ENCODE assay signal across 15 cellular contexts in genomic region chr1:161070737-161071136, GRCh38. TPM values are rescaled to one million over a fixed set of nuclear protein-coding genes. Genes with fewer than 3 reads are reported as not detected.
A peak's percentile ranks its signal among the peaks of the same experiment; 100 is the strongest.
DNase-seq lines count a peak whose midpoint lies in the region; ATAC-seq and TF ChIP-seq lines count a peak whose summit lies in the region.
"Had no signal": no experiment of that assay in that cellular context is flagged by ENCODE, and none has a peak within 500 bp of the region (broad histone marks: within the 10 kb centered on the region; RNA-seq: fewer than 3 reads in every experiment).

No MANE protein-coding gene starts in this region.

- no peak for ATAC-seq in RWPE2 (ENCODE audit: low read depth)
- ATAC-seq in stimulated activated effector memory CD8-positive, alpha-beta T cell treated with anti-CD3 and anti-CD28 coated beads, Interleukin-12 subunit alpha, Interleukin-12 subunit beta, amount 100 ng/mL, for 72 hours: no peak

- H3K4me3 Mint-ChIP-seq in activated naive CD4-positive, alpha-beta T cell treated with anti-CD3 and anti-CD28 coated beads for 36 hours: no peak overlapping the region
- H3K4me3 Mint-ChIP-seq in dendritic cell treated with granulocyte-macrophage colony-stimulating factor and Interleukin-4, amounts not matched to agents 40 ng/mL and 50 ng/mL, for 4 days: no peak overlapping the region
- peak overlapping the region; percentile 82 for H3K4me3 Mint-ChIP-seq in stimulated activated effector memory CD8-positive, alpha-beta T cell treated with anti-CD3 and anti-CD28 coated beads, Interleukin-12 subunit alpha, Interleukin-12 subunit beta, amount 100 ng/mL, for 72 hours

- H3K4me1 ChIP-seq in RWPE2 (ENCODE audit: insufficient read depth, poor library complexity, severe bottlenecking): peaks cover 18% of the 10 kb centered on the region
- H3K4me1 ChIP-seq: parathyroid adenoma had no signal

- no peaks in the 10 kb centered on the region for H3K27me3 ChIP-seq in RWPE2 (ENCODE audit: insufficient read depth, poor library complexity, severe bottlenecking)
- H3K27me3 ChIP-seq: cardiac muscle cell had no signal

- peaks cover 14% of the 10 kb centered on the region for H3K36me3 Mint-ChIP-seq in activated naive CD4-positive, alpha-beta T cell treated with anti-CD3 and anti-CD28 coated beads for 36 hours (ENCODE audit: low read depth)
- H3K36me3 Mint-ChIP-seq in dendritic cell treated with granulocyte-macrophage colony-stimulating factor and Interleukin-4, amounts not matched to agents 40 ng/mL and 50 ng/mL, for 4 days (ENCODE audit: low read depth): peaks cover 29% of the 10 kb centered on the region
- peaks cover 45% of the 10 kb centered on the region for H3K36me3 Mint-ChIP-seq in stimulated activated effector memory CD8-positive, alpha-beta T cell treated with anti-CD3 and anti-CD28 coated beads, Interleukin-12 subunit alpha, Interleukin-12 subunit beta, amount 100 ng/mL, for 72 hours

- DNase-seq in activated naive CD4-positive, alpha-beta T cell treated with anti-CD3 and anti-CD28 coated beads for 36 hours: no peak
- DNase-seq in activated naive CD4-positive, alpha-beta T cell treated with anti-CD3 and anti-CD28 coated beads, Interleukin-2, amount 50 U/mL, for 16 hours: no peak
- DNase-seq in RWPE2 (ENCODE audit: low spot score) (no peak), putamen (ENCODE audit: low spot score) (no peak), NCI-H2081 treated with DMSO at 0.1 percent for 48 hours (lab: John Stamatoyannopoulos, UW) (no peak), SK-N-DZ (ENCODE audit: low spot score) (no peak)
- no peak for DNase-seq in stimulated activated effector memory CD8-positive, alpha-beta T cell treated with anti-CD3 and anti-CD28 coated beads, Interleukin-12 subunit alpha, Interleukin-12 subunit beta, amount 100 ng/mL, for 72 hours (ENCODE audit: low spot score in 2 of 2)
- DNase-seq: effector memory CD4-positive, alpha-beta T cell; hypothalamus; MV-4-11; SHP77 treated with DMSO at 0.1 percent for 48 hours; stimulated activated CD4-positive, alpha-beta T cell treated with anti-CD3 and anti-CD28 coated beads, Interleukin-12 subunit alpha, Interleukin-12 subunit beta, amount 100 ng/mL, for 4 hours had no signal

- no peak for TF ChIP-seq CTCF in RWPE2 (IDR thresholded peaks at IDR 0.05; ENCODE audit: poor library complexity, severe bottlenecking)

- no peak overlapping the region for H3K4me3 ChIP-seq in RWPE2 (ENCODE audit: severe bottlenecking)
- H3K4me3 ChIP-seq: cardiac muscle cell had no signal

- intact Hi-C loops in activated naive CD4-positive, alpha-beta T cell treated with anti-CD3 and anti-CD28 coated beads for 36 hours (cut with micrococcal nuclease): loop anchor here (1.0 kb wide), 3 partner anchors 22 to 83 kb away; partner anchors contain the start of gene UFC1
- intact Hi-C loops in dendritic cell treated with granulocyte-macrophage colony-stimulating factor and Interleukin-4, amounts not matched to agents 40 ng/mL and 50 ng/mL, for 4 days (cut with micrococcal nuclease): loop anchor here (1.0 kb wide), 1 partner anchor 69 kb away; no protein-coding TSS in a partner anchor

- CTCF ChIA-PET in activated naive CD4-positive, alpha-beta T cell treated with anti-CD3 and anti-CD28 coated beads for 36 hours (lab: Charles Lee): interaction anchor here (0.6 to 8.9 kb wide), 17 partner anchors 8 to 312 kb away, joined by 3 to 221 read pairs (median 7); partner anchors contain the start of genes KLHDC9, NIT1, PFDN2 and USF1

- H3K27ac ChIP-seq in RWPE2 (ENCODE audit: poor library complexity, severe bottlenecking): peak overlapping the region; percentile 20
- H3K27ac ChIP-seq: cardiac muscle cell, parathyroid adenoma had no signal

- peak overlapping the region; percentile 97 for H3K27ac Mint-ChIP-seq in activated naive CD4-positive, alpha-beta T cell treated with anti-CD3 and anti-CD28 coated beads for 36 hours
- H3K27ac Mint-ChIP-seq in dendritic cell treated with granulocyte-macrophage colony-stimulating factor and Interleukin-4, amounts not matched to agents 40 ng/mL and 50 ng/mL, for 4 days: peak overlapping the region; percentile 99
- peak overlapping the region; percentile 95 for H3K27ac Mint-ChIP-seq in stimulated activated effector memory CD8-positive, alpha-beta T cell treated with anti-CD3 and anti-CD28 coated beads, Interleukin-12 subunit alpha, Interleukin-12 subunit beta, amount 100 ng/mL, for 72 hours

- H3K36me3 ChIP-seq in RWPE2 (ENCODE audit: low read depth): no peaks in the 10 kb centered on the region
- H3K36me3 ChIP-seq: cardiac muscle cell had no signal

- H3K4me1 Mint-ChIP-seq in activated naive CD4-positive, alpha-beta T cell treated with anti-CD3 and anti-CD28 coated beads for 36 hours (ENCODE audit: low read depth): peaks cover 39% of the 10 kb centered on the region
- peaks cover 61% of the 10 kb centered on the region for H3K4me1 Mint-ChIP-seq in dendritic cell treated with granulocyte-macrophage colony-stimulating factor and Interleukin-4, amounts not matched to agents 40 ng/mL and 50 ng/mL, for 4 days (ENCODE audit: low read depth)
- H3K4me1 Mint-ChIP-seq in stimulated activated effector memory CD8-positive, alpha-beta T cell treated with anti-CD3 and anti-CD28 coated beads, Interleukin-12 subunit alpha, Interleukin-12 subunit beta, amount 100 ng/mL, for 72 hours: peaks cover 75% of the 10 kb centered on the region

- H3K9me3 Mint-ChIP-seq in activated naive CD4-positive, alpha-beta T cell treated with anti-CD3 and anti-CD28 coated beads for 36 hours: peaks cover 1% of the 10 kb centered on the region
- H3K9me3 Mint-ChIP-seq in dendritic cell treated with granulocyte-macrophage colony-stimulating factor and Interleukin-4, amounts not matched to agents 40 ng/mL and 50 ng/mL, for 4 days: no peaks in the 10 kb centered on the region
- H3K9me3 Mint-ChIP-seq in stimulated activated effector memory CD8-positive, alpha-beta T cell treated with anti-CD3 and anti-CD28 coated beads, Interleukin-12 subunit alpha, Interleukin-12 subunit beta, amount 100 ng/mL, for 72 hours: no peaks in the 10 kb centered on the region

- no peaks in the 10 kb centered on the region for H3K27me3 Mint-ChIP-seq in activated naive CD4-positive, alpha-beta T cell treated with anti-CD3 and anti-CD28 coated beads for 36 hours (ENCODE audit: low read depth)
- no peaks in the 10 kb centered on the region for H3K27me3 Mint-ChIP-seq in dendritic cell treated with granulocyte-macrophage colony-stimulating factor and Interleukin-4, amounts not matched to agents 40 ng/mL and 50 ng/mL, for 4 days

- H3K9me3 ChIP-seq in RWPE2 (ENCODE audit: severe bottlenecking): no peaks in the 10 kb centered on the region

RNA-seq across cellular contexts. Expression of gene ARHGAP30, which starts 1.0 kb away (rescaled TPM):
- total RNA-seq in activated naive CD4-positive, alpha-beta T cell treated with anti-CD3 and anti-CD28 coated beads for 36 hours: 100 to 1,000 TPM; 104 to 106 TPM
- polyA plus RNA-seq in SK-N-DZ (2014; cell fraction: cytosol; rRNA removed): 0.09 TPM in 1 of 2 replicates, not detected in the other
- not detected in 2 replicates for polyA plus RNA-seq in SK-N-DZ (2014; cell fraction: nucleus; rRNA removed)
- total RNA-seq: cardiac muscle cell had no signal

RNA-seq across cellular contexts. Expression of gene NECTIN4, which starts 18.6 kb away (rescaled TPM):
- total RNA-seq in activated naive CD4-positive, alpha-beta T cell treated with anti-CD3 and anti-CD28 coated beads for 36 hours: not detected
- polyA plus RNA-seq in SK-N-DZ (2014; cell fraction: cytosol; rRNA removed): not detected in 2 replicates
- not detected in 2 replicates for polyA plus RNA-seq in SK-N-DZ (2014; cell fraction: nucleus; rRNA removed)
- total RNA-seq: cardiac muscle cell had no signal
- polyA plus RNA-seq: cardiac muscle cell had no signal

RNA-seq across cellular contexts. Expression of gene USF1, which starts 25.0 kb away (rescaled TPM):
- 10 to 100 TPM; 43.7 to 44.2 TPM for total RNA-seq in activated naive CD4-positive, alpha-beta T cell treated with anti-CD3 and anti-CD28 coated beads for 36 hours
- 77.6 and 80.5 TPM in 2 replicates for polyA plus RNA-seq in SK-N-DZ (2014; cell fraction: cytosol; rRNA removed)
- 296 and 346 TPM in 2 replicates for polyA plus RNA-seq in SK-N-DZ (2014; cell fraction: nucleus; rRNA removed)

RNA-seq across cellular contexts. Expression of gene KLHDC9, which starts 27.4 kb away (rescaled TPM):
- under 1 TPM; 0.33 to 0.57 TPM for total RNA-seq in activated naive CD4-positive, alpha-beta T cell treated with anti-CD3 and anti-CD28 coated beads for 36 hours
- 1.4 and 1.8 TPM in 2 replicates for polyA plus RNA-seq in SK-N-DZ (2014; cell fraction: cytosol; rRNA removed)
- polyA plus RNA-seq in SK-N-DZ (2014; cell fraction: nucleus; rRNA removed): 3.1 and 3.9 TPM in 2 replicates

RNA-seq across cellular contexts. Expression of gene TSTD1, which starts 32.0 kb away (rescaled TPM):
- total RNA-seq in activated naive CD4-positive, alpha-beta T cell treated with anti-CD3 and anti-CD28 coated beads for 36 hours: 10 to 100 TPM; 50.3 to 51.5 TPM
- not detected in 2 replicates for polyA plus RNA-seq in SK-N-DZ (2014; cell fraction: cytosol; rRNA removed)
- 3.2 TPM in 1 of 2 replicates, not detected in the other for polyA plus RNA-seq in SK-N-DZ (2014; cell fraction: nucleus; rRNA removed)
